In the genomic region with DNA sequence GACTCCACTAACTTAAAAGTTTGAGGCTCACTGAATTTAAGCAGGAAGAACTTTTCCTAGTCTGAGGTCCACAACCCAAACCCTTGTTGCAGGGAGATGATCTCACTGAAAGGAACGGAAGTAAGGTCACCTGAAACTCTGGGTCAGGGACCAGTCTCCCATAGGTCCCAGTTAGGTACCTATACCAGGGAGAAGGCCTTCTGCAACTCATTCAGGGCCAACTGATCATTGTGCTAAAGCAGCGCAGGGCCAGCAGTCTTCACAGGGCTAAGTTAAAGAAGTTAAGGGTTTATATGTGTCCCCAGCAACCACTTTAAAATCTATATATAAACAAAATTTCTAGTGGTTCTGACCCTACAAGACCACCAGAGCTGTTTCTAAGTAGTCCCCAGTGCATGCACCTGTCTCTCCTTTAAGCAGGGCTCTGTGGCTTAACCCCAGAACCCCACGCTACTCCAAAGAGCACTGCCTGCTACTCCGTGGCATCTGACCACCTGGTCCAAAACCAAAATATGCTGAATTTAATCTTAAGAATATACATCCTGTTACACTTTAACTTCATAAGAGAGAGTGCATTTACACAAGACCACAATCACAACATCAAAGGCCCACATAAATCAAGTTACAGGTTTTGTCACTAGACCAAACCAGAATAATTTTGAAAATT, we compare ENCODE assay signal across 11 cellular contexts. TPM values are rescaled to one million over a fixed set of nuclear protein-coding genes. Genes with fewer than 3 reads are reported as not detected.
DNase-seq lines count a peak whose midpoint lies in the region; ATAC-seq and TF ChIP-seq lines count a peak whose summit lies in the region.
"Had no signal": no experiment of that assay in that cellular context is flagged by ENCODE, and none has a peak within 500 bp of the region (broad histone marks: within the 10 kb centered on the region; RNA-seq: fewer than 3 reads in every experiment).

No MANE protein-coding gene starts in this region.

- ATAC-seq in GM18505 (IDR thresholded peaks at IDR 0.05; ENCODE audit: unreplicated experiment): no peak
- ATAC-seq: Right ventricle myocardium inferior had no signal

- no peak overlapping the region for H2AFZ ChIP-seq in KMS-11 (ENCODE audit: low read depth)

- H3K79me2 ChIP-seq in KMS-11 (ENCODE audit: insufficient read depth, low read depth): peaks cover 79% of the 10 kb centered on the region

- H3K9me3 Mint-ChIP-seq in brain: peaks cover 0 to 4% (median 0%) of the 10 kb centered on the region in 5 experiments
- H3K9me3 Mint-ChIP-seq in nephron progenitor cell: no peaks in the 10 kb centered on the region

- peak overlapping the region; percentile 94 to 100 (median 98); a peak in 20 of 22 replicates for H3K9ac ChIP-seq in BLaER1 treated with 17β-estradiol and CSF1 and Interleukin-3, amounts not matched to agents 10 nM and 100 nM
- no peak overlapping the region for H3K9ac ChIP-seq in KMS-11

- peaks cover 49 to 77% (median 63%) of the 10 kb centered on the region in 10 experiments for H3K4me1 ChIP-seq in BLaER1 treated with 17β-estradiol and CSF1 and Interleukin-3, amounts not matched to agents 10 nM and 100 nM
- peaks cover 53% of the 10 kb centered on the region for H3K4me1 ChIP-seq in KMS-11 (ENCODE audit: low read depth, poor library complexity, severe bottlenecking)

- H3K27me3 ChIP-seq in BLaER1 treated with 17β-estradiol and CSF1 and Interleukin-3, amounts not matched to agents 10 nM and 100 nM: no peaks in the 10 kb centered on the region
- no peaks in the 10 kb centered on the region for H3K27me3 ChIP-seq in KMS-11 (ENCODE audit: insufficient read depth, low read depth)

- TF ChIP-seq CTCF in KMS-11 (conservative IDR thresholded peaks at IDR 0.05; ENCODE audit: low read depth, low read length) (no peak), brain (conservative IDR thresholded peaks at IDR 0.05) (no peak), nephron progenitor cell (IDR thresholded peaks at IDR 0.05) (no peak)

- no peaks in the 10 kb centered on the region for H3K9me3 ChIP-seq in BLaER1 treated with 17β-estradiol and CSF1 and Interleukin-3, amounts not matched to agents 10 nM and 100 nM (replicated peaks in 1 of 11)

- H3K27ac ChIP-seq in BLaER1 treated with 17β-estradiol and CSF1 and Interleukin-3, amounts not matched to agents 10 nM and 100 nM: peak overlapping the region in 9 of 11 experiments; percentile 5 to 100 (median 29); a peak in 9 of 22 replicates
- H3K27ac ChIP-seq in KMS-11: no peak overlapping the region

- H3K36me3 Mint-ChIP-seq in brain (peaks cover 61% of the 10 kb centered on the region), nephron progenitor cell (ENCODE audit: low read depth) (peaks cover 61% of the 10 kb centered on the region)

- H4K20me1 ChIP-seq in BLaER1 treated with 17β-estradiol and CSF1 and Interleukin-3, amounts not matched to agents 10 nM and 100 nM: peaks cover 48 to 77% (median 72%) of the 10 kb centered on the region in 11 experiments
- H4K20me1 ChIP-seq in KMS-11 (ENCODE audit: insufficient read depth): peaks cover 40% of the 10 kb centered on the region

- H3K4me1 Mint-ChIP-seq in brain: peaks cover 62% of the 10 kb centered on the region
- peaks cover 54% of the 10 kb centered on the region for H3K4me1 Mint-ChIP-seq in nephron progenitor cell

- H3K4me3 ChIP-seq in BLaER1 treated with 17β-estradiol and CSF1 and Interleukin-3, amounts not matched to agents 10 nM and 100 nM: peak overlapping the region in 9 of 10 experiments; percentile 76 to 94 (median 84); a peak in 17 of 20 replicates
- H3K4me3 ChIP-seq in KMS-11 (IDR thresholded peaks at IDR 0.05; ENCODE audit: insufficient read depth, low read depth, low read length): no peak overlapping the region

- CTCF ChIA-PET in HEK293T (lab: Yijun Ruan, JAX): interaction anchor here (1.4 kb wide), 1 partner anchor 8 kb away, joined by 5 read pairs; no protein-coding TSS in a partner anchor

- POLR2A ChIA-PET in HEK293T (lab: Yijun Ruan, JAX): no interaction called here

- TF ChIP-seq POLR2A in GM18505 (IDR thresholded peaks at IDR 0.05; ENCODE audit: borderline replicate concordance, extremely low read depth, insufficient read depth, insufficient read length): no peak

- H3K27ac Mint-ChIP-seq in brain (peak overlapping the region; percentile 46 to 100 (median 75)), nephron progenitor cell (peak overlapping the region; percentile 67)

- H3K4me3 Mint-ChIP-seq in brain: peak overlapping the region; percentile 78 to 96 (median 85)
- peak overlapping the region; percentile 96 for H3K4me3 Mint-ChIP-seq in nephron progenitor cell

- H3K36me3 ChIP-seq in BLaER1 treated with 17β-estradiol and CSF1 and Interleukin-3, amounts not matched to agents 10 nM and 100 nM: peaks cover 35 to 67% (median 65%) of the 10 kb centered on the region in 11 experiments
- H3K36me3 ChIP-seq in KMS-11 (ENCODE audit: insufficient read depth): peaks cover 13% of the 10 kb centered on the region; the same call in 1 of the 2 replicates

- DNase-seq in nephron progenitor cell (no peak), HEK293T (ENCODE audit: extremely low spot score) (no peak), NCI-H1048 (lab: John Stamatoyannopoulos, UW) (no peak), GF-D8 (lab: John Stamatoyannopoulos, UW) (no peak)
- DNase-seq: EL, hippocampal formation had no signal

- H3K4me2 ChIP-seq in BLaER1 treated with 17β-estradiol and CSF1 and Interleukin-3, amounts not matched to agents 10 nM and 100 nM: peak overlapping the region; percentile 80 to 95 (median 86)
- peak overlapping the region; percentile 82 for H3K4me2 ChIP-seq in KMS-11

- H3K27me3 Mint-ChIP-seq in brain (peaks cover 7% of the 10 kb centered on the region), nephron progenitor cell (ENCODE audit: low read depth, poor library complexity) (no peaks in the 10 kb centered on the region)

TF ChIP-seq in HEK293T, 16 proteins besides CTCF, POLR2A, EP300 and RAD21:
- TF ChIP-seq ZNF384 (IDR thresholded peaks at IDR 0.05): no peak
- TF ChIP-seq L3MBTL2 (conservative IDR thresholded peaks at IDR 0.05): no peak
- TF ChIP-seq SUZ12 (IDR thresholded peaks at IDR 0.05): no peak
- no peak for TF ChIP-seq LEF1 (IDR thresholded peaks at IDR 0.05; ENCODE audit: borderline replicate concordance)
- no peak for TF ChIP-seq ARNT (IDR thresholded peaks at IDR 0.05)
- TF ChIP-seq ELF4 (IDR thresholded peaks at IDR 0.05): no peak
- TF ChIP-seq SP1 (IDR thresholded peaks at IDR 0.05): no peak
- TF ChIP-seq TARDBP (IDR thresholded peaks at IDR 0.05): no peak
- TF ChIP-seq BHLHE40 (IDR thresholded peaks at IDR 0.05; ENCODE audit: borderline replicate concordance): no peak
- TF ChIP-seq FOXK2 (IDR thresholded peaks at IDR 0.05): no peak
- TF ChIP-seq HDGF (IDR thresholded peaks at IDR 0.05; ENCODE audit: borderline replicate concordance): no peak
- TF ChIP-seq CTBP1 (IDR thresholded peaks at IDR 0.05; ENCODE audit: borderline replicate concordance): no peak
- TF ChIP-seq, protein P1, sequence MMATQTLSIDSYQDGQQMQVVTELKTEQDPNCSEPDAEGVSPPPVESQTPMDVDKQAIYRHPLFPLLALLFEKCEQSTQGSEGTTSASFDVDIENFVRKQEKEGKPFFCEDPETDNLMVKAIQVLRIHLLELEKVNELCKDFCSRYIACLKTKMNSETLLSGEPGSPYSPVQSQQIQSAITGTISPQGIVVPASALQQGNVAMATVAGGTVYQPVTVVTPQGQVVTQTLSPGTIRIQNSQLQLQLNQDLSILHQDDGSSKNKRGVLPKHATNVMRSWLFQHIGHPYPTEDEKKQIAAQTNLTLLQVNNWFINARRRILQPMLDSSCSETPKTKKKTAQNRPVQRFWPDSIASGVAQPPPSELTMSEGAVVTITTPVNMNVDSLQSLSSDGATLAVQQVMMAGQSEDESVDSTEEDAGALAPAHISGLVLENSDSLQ (IDR thresholded peaks at IDR 0.05): no peak
- no peak for TF ChIP-seq FOXM1 (IDR thresholded peaks at IDR 0.05; ENCODE audit: borderline replicate concordance)
- no peak for TF ChIP-seq NFRKB (IDR thresholded peaks at IDR 0.05)
- TF ChIP-seq FOXA1 (IDR thresholded peaks at IDR 0.05): no peak
TF ChIP-seq in HEK293T: peak in this region for 0.

RNA-seq across cellular contexts. Expression of a gene that starts 2.8 kb away (rescaled TPM):
- polyA plus RNA-seq in brain (ENCODE audit: insufficient read depth, low read depth, low replicate concordance): 38.1 TPM

RNA-seq across cellular contexts. Expression of a gene that starts 17.7 kb away (rescaled TPM):
- polyA plus RNA-seq in brain (ENCODE audit: insufficient read depth, low read depth, low replicate concordance): 41.9 TPM
